In the genomic region with DNA sequence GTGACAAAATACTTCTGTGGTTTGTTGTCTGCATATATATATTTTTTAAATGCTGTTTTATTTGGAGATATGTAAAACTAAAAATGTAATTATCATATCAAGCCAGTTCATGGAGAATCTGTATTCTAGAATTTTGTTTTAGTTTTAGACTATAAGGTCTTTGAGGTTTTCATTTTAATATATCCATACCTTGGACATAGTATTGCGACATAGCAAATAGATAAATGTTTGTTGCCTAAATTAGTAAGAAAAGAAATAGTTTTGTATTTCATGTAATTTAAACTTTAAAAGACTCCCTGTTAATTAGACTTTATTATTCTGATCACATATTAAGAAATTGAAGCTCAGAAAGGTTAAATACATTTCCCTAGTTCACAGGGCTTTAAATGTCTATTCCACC, we compare ENCODE assay signal across 8 cellular contexts.
"Had no signal": no experiment of that assay in that cellular context is flagged by ENCODE, and none has a peak within 500 bp of the region (broad histone marks: within the 10 kb centered on the region; RNA-seq: fewer than 3 reads in every experiment).

No MANE protein-coding gene starts in this region.

- ATAC-seq: GM23338, HCT116 had no signal

- H3K36me3 ChIP-seq: HAP-1 had no signal

- H2AFZ ChIP-seq: GM23338 had no signal

- H3K4me2 ChIP-seq: GM23338, KMS-11 had no signal

- DNase-seq: H7, HFFc6, KBM-7 had no signal

- H3K9ac ChIP-seq: KMS-11 had no signal

- H3K9me3 ChIP-seq: HAP-1 had no signal

- H3K4me1 ChIP-seq: HAP-1 had no signal

- H3K27ac ChIP-seq: KMS-11 had no signal

- H3K4me3 ChIP-seq: GM23338, HAP-1 had no signal

- FAIRE-seq: HTR-8/SVneo had no signal
